ENCODE assay signal across 22 cellular contexts in the genomic region with DNA sequence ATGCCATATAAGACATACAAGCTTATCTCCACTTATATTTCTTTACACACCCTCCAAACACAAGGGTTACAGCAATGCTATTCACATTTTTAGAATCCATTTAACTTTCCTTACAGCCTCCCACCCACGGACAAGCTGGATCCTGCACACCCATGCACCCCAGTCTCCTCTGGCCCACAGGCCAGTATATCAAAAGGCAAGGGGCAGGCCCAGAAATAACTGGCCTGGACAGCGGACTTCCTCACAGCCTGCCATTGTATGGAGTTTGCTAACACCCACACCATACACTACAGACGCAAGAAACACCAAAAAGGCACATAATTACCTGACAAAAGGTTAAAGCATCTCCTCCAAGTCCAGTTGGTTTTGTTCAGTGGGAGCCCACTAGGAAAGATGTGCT. TPM values are rescaled to one million over a fixed set of nuclear protein-coding genes. Genes with fewer than 3 reads are reported as not detected.
DNase-seq lines count a peak whose midpoint lies in the region; FAIRE-seq and TF ChIP-seq lines count a peak whose summit lies in the region.
"Had no signal": no experiment of that assay in that cellular context is flagged by ENCODE, and none has a peak within 500 bp of the region (broad histone marks: within the 10 kb centered on the region; RNA-seq: fewer than 3 reads in every experiment).

No MANE protein-coding gene starts in this region.

- TF ChIP-seq EP300 in H1 (IDR thresholded peaks at IDR 0.05; ENCODE audit: borderline replicate concordance in 1 of 2, low read depth in 2 of 2, low read length in 2 of 2) = no peak

- no peak overlapping the region for H2BK5ac ChIP-seq in H1 (ENCODE audit: low read depth, low read length)

- no peak overlapping the region for H2BK120ac ChIP-seq in H1 (replicated peaks; ENCODE audit: low read depth, low read length)

- FAIRE-seq in H1 (lab: Jason Lieb, UNC) = no peak
- FAIRE-seq: endometrium, keratinocyte had no signal

- no peak overlapping the region for H3K27ac ChIP-seq in H1 (ENCODE audit: low read depth, low read length)
- peak overlapping the region; percentile 88 to 92 for H3K27ac ChIP-seq in mucosa of rectum (ENCODE audit: low read depth in 2 of 2, low read length in 2 of 2)
- H3K27ac ChIP-seq: 22Rv1, PC-9 had no signal

- H3K23me2 ChIP-seq in H1 (ENCODE audit: low read depth, low read length) = no peaks in the 10 kb centered on the region; the same call in 1 of the 2 replicates

- H3K56ac ChIP-seq in H1 (replicated peaks; ENCODE audit: insufficient read length, low read depth, low read length) = no peak overlapping the region

- H3K4me3 ChIP-seq in H1 (ENCODE audit: extremely low read depth in 1 of 4, insufficient read depth in 2 of 4, low read depth in 3 of 4, low read length in 4 of 4) (no peak overlapping the region), mucosa of rectum (ENCODE audit: low read length in 2 of 2) (peak overlapping the region in 1 of 2 donors; percentile 69)

- H3K4me3 Mint-ChIP-seq in type B pancreatic cell = peak overlapping the region; percentile 91
- H3K4me3 Mint-ChIP-seq: activated CD8-positive, alpha-beta memory T cell treated with anti-CD3 and anti-CD28 coated beads, Interleukin-2, amount 10 ng/mL, durations not matched to agents 7 days and 5 days; activated naive CD4-positive, alpha-beta T cell treated with anti-CD3 and anti-CD28 coated beads for 36 hours; CD14-positive monocyte; naive thymus-derived CD8-positive, alpha-beta T cell; stimulated activated naive B cell treated with anti-CD40 and anti-IgM and Interleukin-4, amounts not matched to agents 10 μg/mL and 1 μg/mL and 100 μg/mL, for 72 hours had no signal

- H4K91ac ChIP-seq in H1 (replicated peaks; ENCODE audit: insufficient read length, low read length) = no peak overlapping the region

- no peak overlapping the region for H3K14ac ChIP-seq in H1 (ENCODE audit: insufficient read length)

- no peak for TF ChIP-seq POLR2A in H1 (IDR thresholded peaks at IDR 0.05; ENCODE audit: control extremely low read depth in 1 of 2, low read depth in 2 of 2, low read length in 2 of 2)

- no peak overlapping the region for H3K4ac ChIP-seq in H1 (replicated peaks; ENCODE audit: insufficient read length, low read depth, low read length)

- H3K9me3 ChIP-seq in H1 (ENCODE audit: insufficient read depth in 2 of 2, low read depth in 1 of 2, low read length in 1 of 2) = no peaks in the 10 kb centered on the region
- H3K9me3 ChIP-seq in mucosa of rectum (ENCODE audit: control insufficient read depth in 2 of 2, low read length in 2 of 2) = no peaks in the 10 kb centered on the region

- H2BK12ac ChIP-seq in H1 (ENCODE audit: low read depth, low read length) = no peak overlapping the region

- H3K4me1 Mint-ChIP-seq in type B pancreatic cell (ENCODE audit: unreplicated experiment) = peaks cover 23% of the 10 kb centered on the region
- H3K4me1 Mint-ChIP-seq: activated CD8-positive, alpha-beta memory T cell treated with anti-CD3 and anti-CD28 coated beads, Interleukin-2, amount 10 ng/mL, durations not matched to agents 7 days and 5 days; naive thymus-derived CD8-positive, alpha-beta T cell; stimulated activated naive B cell treated with anti-CD40 and anti-IgM and Interleukin-4, amounts not matched to agents 10 μg/mL and 1 μg/mL and 100 μg/mL, for 72 hours had no signal

- H3K27ac Mint-ChIP-seq in type B pancreatic cell = peak overlapping the region; percentile 99
- H3K27ac Mint-ChIP-seq: activated CD8-positive, alpha-beta memory T cell treated with anti-CD3 and anti-CD28 coated beads, Interleukin-2, amount 10 ng/mL, durations not matched to agents 7 days and 5 days; activated naive CD4-positive, alpha-beta T cell treated with anti-CD3 and anti-CD28 coated beads for 36 hours; naive thymus-derived CD8-positive, alpha-beta T cell; stimulated activated naive B cell treated with anti-CD40 and anti-IgM and Interleukin-4, amounts not matched to agents 10 μg/mL and 1 μg/mL and 100 μg/mL, for 72 hours had no signal

- H4K20me1 ChIP-seq in H1 (replicated peaks in 1 of 2; ENCODE audit: control insufficient read depth in 1 of 2, insufficient read depth in 2 of 2, low read length in 2 of 2) = peaks cover 30 to 34% of the 10 kb centered on the region in 2 experiments

- H3K4me1 ChIP-seq in H1 (replicated peaks in 1 of 4; ENCODE audit: control insufficient read depth in 3 of 4, insufficient read depth in 4 of 4, low read length in 3 of 4) (no peaks in the 10 kb centered on the region; a peak in 3 of 7 replicates), mucosa of rectum (ENCODE audit: control insufficient read depth in 2 of 2, insufficient read depth in 2 of 2, low read length in 2 of 2) (peaks cover 49 to 87% of the 10 kb centered on the region in 2 donors)

- H3K4me2 ChIP-seq in H1 (ENCODE audit: insufficient read depth in 1 of 2, low read depth in 2 of 2, low read length in 2 of 2) = no peak overlapping the region; a peak in 1 of 4 replicates

- peak; percentile 25 for DNase-seq in activated effector memory CD4-positive, alpha-beta T cell treated with anti-CD3 and anti-CD28 coated beads, Interleukin-2, amount 50 U/mL, for 16 hours
- no peak for DNase-seq in activated effector memory CD4-positive, alpha-beta T cell treated with Interleukin-2 at 50 U/mL for 16 hours
- DNase-seq in H1 (ENCODE audit: low read depth in 1 of 2, low spot score in 2 of 2) (no peak), type B pancreatic cell (ENCODE audit: extremely low spot score, unreplicated experiment) (no peak), G401 (ENCODE audit: low spot score) (no peak), islet precursor cell (no peak)
- DNase-seq in activated T-cell treated with anti-CD3 and anti-CD28 coated beads, Interleukin-2, amount 50 U/mL, for 48 hours = no peak
- DNase-seq: activated CD8-positive, alpha-beta memory T cell treated with anti-CD3 and anti-CD28 coated beads, Interleukin-2, amount 10 ng/mL, durations not matched to agents 7 days and 5 days; activated naive CD4-positive, alpha-beta T cell treated with anti-CD3 and anti-CD28 coated beads for 36 hours; caudate nucleus; DMS79 treated with DMSO at 0.1 percent for 48 hours; naive thymus-derived CD8-positive, alpha-beta T cell; NCI-H2081 treated with DMSO at 0.1 percent for 48 hours; NCI-H526 treated with DMSO at 0.1 percent for 48 hours; PC-9; stimulated activated naive B cell treated with anti-CD40 and anti-IgM and Interleukin-4, amounts not matched to agents 10 μg/mL and 1 μg/mL and 100 μg/mL, for 72 hours had no signal

- CTCF ChIA-PET in H1 (lab: Charles Lee; ENCODE audit: partially characterized antibody) = interaction anchor here (0.8 to 4.8 kb wide), 7 partner anchors 9 to 341 kb away, joined by 3 to 33 read pairs (median 3); a partner anchor contains a TSS

- no peak overlapping the region for H3K23ac ChIP-seq in H1 (ENCODE audit: insufficient read length)

- in situ Hi-C loops in G401 (cut with HindIII; ENCODE audit: low sequenced_read_pairs) = loop anchor here (5.0 kb wide), 1 partner anchor 261 kb away; no protein-coding TSS in a partner anchor

- peaks cover 32% of the 10 kb centered on the region for H3K27me3 Mint-ChIP-seq in type B pancreatic cell
- H3K27me3 Mint-ChIP-seq: activated CD8-positive, alpha-beta memory T cell treated with anti-CD3 and anti-CD28 coated beads, Interleukin-2, amount 10 ng/mL, durations not matched to agents 7 days and 5 days had no signal

- H3K79me1 ChIP-seq in H1 (ENCODE audit: low read depth, low read length) = no peaks in the 10 kb centered on the region

- H2BK20ac ChIP-seq in H1 (ENCODE audit: low read length) = no peak overlapping the region

- H3K36me3 ChIP-seq in H1 (ENCODE audit: control insufficient read depth in 2 of 4, insufficient read depth in 4 of 4, low read length in 3 of 4) (no peaks in the 10 kb centered on the region; a peak in 1 of 8 replicates), mucosa of rectum (ENCODE audit: control insufficient read depth in 2 of 2, insufficient read depth in 2 of 2, low read length in 2 of 2) (peaks cover 0 to 2% of the 10 kb centered on the region in 2 donors)

- H4K5ac ChIP-seq in H1 (ENCODE audit: insufficient read length, low read depth, low read length) = no peak overlapping the region

- POLR2A ChIA-PET in H1 (lab: Charles Lee; ENCODE audit: partially characterized antibody) = interaction anchor here (1.3 kb wide), 1 partner anchor 12 kb away, joined by 5 read pairs; no protein-coding TSS in a partner anchor

- no peak overlapping the region for H4K8ac ChIP-seq in H1 (ENCODE audit: extremely low read depth, insufficient read depth, low read length)

- no peaks in the 10 kb centered on the region for H3K79me2 ChIP-seq in H1 (ENCODE audit: control insufficient read depth in 1 of 2, insufficient read depth in 2 of 2, low read length in 2 of 2)

- no peaks in the 10 kb centered on the region for H3K9me3 Mint-ChIP-seq in type B pancreatic cell
- H3K9me3 Mint-ChIP-seq: activated naive CD4-positive, alpha-beta T cell treated with anti-CD3 and anti-CD28 coated beads for 36 hours; naive thymus-derived CD8-positive, alpha-beta T cell; stimulated activated naive B cell treated with anti-CD40 and anti-IgM and Interleukin-4, amounts not matched to agents 10 μg/mL and 1 μg/mL and 100 μg/mL, for 72 hours had no signal

- H3K9ac ChIP-seq in H1 (replicated peaks in 1 of 4; ENCODE audit: extremely low read depth in 1 of 4, low read depth in 3 of 4, low read length in 3 of 4) = no peak overlapping the region
- H3K9ac ChIP-seq in mucosa of rectum (ENCODE audit: low read depth in 1 of 2, low read length in 2 of 2) = no peak overlapping the region

- no peak overlapping the region for H2AK5ac ChIP-seq in H1 (ENCODE audit: low read depth, low read length)

- H3K27me3 ChIP-seq in H1 (replicated peaks in 1 of 4; ENCODE audit: control insufficient read depth in 3 of 4, extremely low read depth in 1 of 4, insufficient read depth in 3 of 4, low read length in 3 of 4) (peaks cover 97 to 99% (median 98%) of the 10 kb centered on the region in 4 experiments), mucosa of rectum (ENCODE audit: control insufficient read depth in 2 of 2, insufficient read depth in 2 of 2, low read length in 2 of 2) (no peaks in the 10 kb centered on the region)

- no peak overlapping the region for H3K18ac ChIP-seq in H1 (ENCODE audit: extremely low read depth, low read length)

- H2BK15ac ChIP-seq in H1 (ENCODE audit: low read length) = no peak overlapping the region

- 18% methylated on average over 3 of the region's 3 CpGs; no CpG with 5 or more reads in 1 of the 2 experiments for WGBS in H1 (ENCODE audit: extremely low coverage in 1 of 2, insufficient coverage in 1 of 2, insufficient read length in 1 of 2, insufficient replicate concordance in 2 of 2, low coverage in 1 of 2, low lambda C conversion rate in 2 of 2, missing lambda C conversion rate in 1 of 2), 2 experiments

- H3K36me3 Mint-ChIP-seq in type B pancreatic cell = peaks cover 55% of the 10 kb centered on the region
- H3K36me3 Mint-ChIP-seq: activated CD8-positive, alpha-beta memory T cell treated with anti-CD3 and anti-CD28 coated beads, Interleukin-2, amount 10 ng/mL, durations not matched to agents 7 days and 5 days; CD14-positive monocyte; naive thymus-derived CD8-positive, alpha-beta T cell; stimulated activated naive B cell treated with anti-CD40 and anti-IgM and Interleukin-4, amounts not matched to agents 10 μg/mL and 1 μg/mL and 100 μg/mL, for 72 hours had no signal

- no peak for TF ChIP-seq RAD21 in H1 (IDR thresholded peaks at IDR 0.05 in 1 of 2, conservative IDR thresholded peaks at IDR 0.05 in 1 of 2; ENCODE audit: low read depth in 2 of 2, low read length in 2 of 2)

- TF ChIP-seq CTCF in H1 (IDR thresholded peaks at IDR 0.05; ENCODE audit: control extremely low read depth in 1 of 3, insufficient read depth in 1 of 3, low read depth in 1 of 3, low read length in 3 of 3) (no peak), type B pancreatic cell (conservative IDR thresholded peaks at IDR 0.05) (no peak)

- H2AFZ ChIP-seq in H1 (ENCODE audit: low read length) = no peak overlapping the region
- H2AFZ ChIP-seq: PC-9 had no signal

RNA-seq across cellular contexts. Expression of a gene that starts 12.0 kb away (rescaled TPM):
- total RNA-seq in H1 (2021; fragmentation: NEBNext Ultra II Directional; extraction: Animal tissue kit (Norgen Biotek cat#: 25700)) = not detected in 2 replicates
- not detected in 2 replicates for polyA plus RNA-seq in H1 (2011; rRNA removed)
- polyA plus RNA-seq in H1 (2011; cell fraction: cytosol; rRNA removed) = not detected
- not detected for polyA plus RNA-seq in H1 (2011; cell fraction: nucleus; rRNA removed)
- polyA plus RNA-seq in H1 (2012, experiment 1 of 2) = not detected in 4 replicates
- not detected for polyA plus RNA-seq in H1 (2012, experiment 2 of 2)
- polyA plus RNA-seq in H1 (2013, experiment 1 of 2) = not detected
- polyA plus RNA-seq in H1 (2013, experiment 2 of 2) = not detected
- polyA minus RNA-seq in H1 (2011; rRNA and poly(A)+ RNA removed) = not detected in 2 replicates
- polyA minus RNA-seq in H1 (2011; cell fraction: cytosol; rRNA and poly(A)+ RNA removed) = not detected
- not detected for polyA minus RNA-seq in H1 (2011; cell fraction: nucleus; rRNA and poly(A)+ RNA removed)
- total RNA-seq in type B pancreatic cell (ENCODE audit: low replicate concordance) = 28.5 and 37.6 TPM in 2 replicates
- total RNA-seq in G401 (2014; rRNA removed; shearing (Covaris generic)) = not detected in 2 replicates
- total RNA-seq: activated CD8-positive, alpha-beta memory T cell treated with anti-CD3 and anti-CD28 coated beads, Interleukin-2, amount 10 ng/mL, durations not matched to agents 7 days and 5 days; PC-9 had no signal
- polyA plus RNA-seq: CD14-positive monocyte had no signal

RNA-seq across cellular contexts. Expression of a gene that starts 16.1 kb away (rescaled TPM):
- total RNA-seq in H1 (2021; fragmentation: NEBNext Ultra II Directional; extraction: Animal tissue kit (Norgen Biotek cat#: 25700)) = not detected in 2 replicates
- not detected in 2 replicates for polyA plus RNA-seq in H1 (2011; rRNA removed)
- not detected for polyA plus RNA-seq in H1 (2011; cell fraction: cytosol; rRNA removed)
- not detected for polyA plus RNA-seq in H1 (2011; cell fraction: nucleus; rRNA removed)
- polyA plus RNA-seq in H1 (2012, experiment 1 of 2) = not detected in 4 replicates
- polyA plus RNA-seq in H1 (2012, experiment 2 of 2) = not detected
- not detected for polyA plus RNA-seq in H1 (2013, experiment 1 of 2)
- polyA plus RNA-seq in H1 (2013, experiment 2 of 2) = not detected
- not detected in 2 replicates for polyA minus RNA-seq in H1 (2011; rRNA and poly(A)+ RNA removed)
- polyA minus RNA-seq in H1 (2011; cell fraction: cytosol; rRNA and poly(A)+ RNA removed) = not detected
- polyA minus RNA-seq in H1 (2011; cell fraction: nucleus; rRNA and poly(A)+ RNA removed) = not detected
- 7.7 and 26.8 TPM in 2 replicates for total RNA-seq in type B pancreatic cell (ENCODE audit: low replicate concordance)
- not detected in 2 replicates for total RNA-seq in G401 (2014; rRNA removed; shearing (Covaris generic))
- total RNA-seq: activated CD8-positive, alpha-beta memory T cell treated with anti-CD3 and anti-CD28 coated beads, Interleukin-2, amount 10 ng/mL, durations not matched to agents 7 days and 5 days; activated naive CD4-positive, alpha-beta T cell treated with anti-CD3 and anti-CD28 coated beads for 36 hours; HT1080; naive thymus-derived CD8-positive, alpha-beta T cell had no signal
- polyA plus RNA-seq: CD14-positive monocyte; naive thymus-derived CD8-positive, alpha-beta T cell had no signal

RNA-seq across cellular contexts. Expression of a gene that starts 22.8 kb away (rescaled TPM):
- not detected in 2 replicates for total RNA-seq in H1 (2021; fragmentation: NEBNext Ultra II Directional; extraction: Animal tissue kit (Norgen Biotek cat#: 25700))
- not detected in 2 replicates for polyA plus RNA-seq in H1 (2011; rRNA removed)
- not detected for polyA plus RNA-seq in H1 (2011; cell fraction: cytosol; rRNA removed)
- not detected for polyA plus RNA-seq in H1 (2011; cell fraction: nucleus; rRNA removed)
- polyA plus RNA-seq in H1 (2012, experiment 1 of 2) = not detected in 4 replicates
- polyA plus RNA-seq in H1 (2012, experiment 2 of 2) = not detected
- polyA plus RNA-seq in H1 (2013, experiment 1 of 2) = not detected
- 0.06 TPM for polyA plus RNA-seq in H1 (2013, experiment 2 of 2)
- polyA minus RNA-seq in H1 (2011; rRNA and poly(A)+ RNA removed) = not detected in 2 replicates
- not detected for polyA minus RNA-seq in H1 (2011; cell fraction: cytosol; rRNA and poly(A)+ RNA removed)
- polyA minus RNA-seq in H1 (2011; cell fraction: nucleus; rRNA and poly(A)+ RNA removed) = not detected
- 9.5 and 22.0 TPM in 2 replicates for total RNA-seq in type B pancreatic cell (ENCODE audit: low replicate concordance)
- 11.8 and 15.5 TPM in 2 replicates for total RNA-seq in G401 (2014; rRNA removed; shearing (Covaris generic))

RNA-seq across cellular contexts. Expression of a gene that starts 24.9 kb away (rescaled TPM):
- total RNA-seq in H1 (2021; fragmentation: NEBNext Ultra II Directional; extraction: Animal tissue kit (Norgen Biotek cat#: 25700)) = not detected in 2 replicates
- polyA plus RNA-seq in H1 (2011; rRNA removed) = not detected in 2 replicates
- not detected for polyA plus RNA-seq in H1 (2011; cell fraction: cytosol; rRNA removed)
- not detected for polyA plus RNA-seq in H1 (2011; cell fraction: nucleus; rRNA removed)
- not detected in 4 replicates for polyA plus RNA-seq in H1 (2012, experiment 1 of 2)
- polyA plus RNA-seq in H1 (2012, experiment 2 of 2) = not detected
- polyA plus RNA-seq in H1 (2013, experiment 1 of 2) = not detected
- polyA plus RNA-seq in H1 (2013, experiment 2 of 2) = not detected
- polyA minus RNA-seq in H1 (2011; rRNA and poly(A)+ RNA removed) = not detected in 2 replicates
- not detected for polyA minus RNA-seq in H1 (2011; cell fraction: cytosol; rRNA and poly(A)+ RNA removed)
- not detected for polyA minus RNA-seq in H1 (2011; cell fraction: nucleus; rRNA and poly(A)+ RNA removed)
- 55.0 and 77.7 TPM in 2 replicates for total RNA-seq in type B pancreatic cell (ENCODE audit: low replicate concordance)
- total RNA-seq in G401 (2014; rRNA removed; shearing (Covaris generic)) = 0.81 and 1.6 TPM in 2 replicates
- total RNA-seq: activated CD8-positive, alpha-beta memory T cell treated with anti-CD3 and anti-CD28 coated beads, Interleukin-2, amount 10 ng/mL, durations not matched to agents 7 days and 5 days; activated naive CD4-positive, alpha-beta T cell treated with anti-CD3 and anti-CD28 coated beads for 36 hours; naive thymus-derived CD8-positive, alpha-beta T cell had no signal
- polyA plus RNA-seq: naive thymus-derived CD8-positive, alpha-beta T cell had no signal

RNA-seq across cellular contexts. Expression of a gene that starts 29.0 kb away (rescaled TPM):
- not detected in 2 replicates for total RNA-seq in H1 (2021; fragmentation: NEBNext Ultra II Directional; extraction: Animal tissue kit (Norgen Biotek cat#: 25700))
- not detected in 2 replicates for polyA plus RNA-seq in H1 (2011; rRNA removed)
- not detected for polyA plus RNA-seq in H1 (2011; cell fraction: cytosol; rRNA removed)
- not detected for polyA plus RNA-seq in H1 (2011; cell fraction: nucleus; rRNA removed)
- not detected in 4 replicates for polyA plus RNA-seq in H1 (2012, experiment 1 of 2)
- not detected for polyA plus RNA-seq in H1 (2012, experiment 2 of 2)
- not detected for polyA plus RNA-seq in H1 (2013, experiment 1 of 2)
- not detected for polyA plus RNA-seq in H1 (2013, experiment 2 of 2)
- not detected in 2 replicates for polyA minus RNA-seq in H1 (2011; rRNA and poly(A)+ RNA removed)
- not detected for polyA minus RNA-seq in H1 (2011; cell fraction: cytosol; rRNA and poly(A)+ RNA removed)
- not detected for polyA minus RNA-seq in H1 (2011; cell fraction: nucleus; rRNA and poly(A)+ RNA removed)
- 4.2 and 10.9 TPM in 2 replicates for total RNA-seq in type B pancreatic cell (ENCODE audit: low replicate concordance)
- total RNA-seq in G401 (2014; rRNA removed; shearing (Covaris generic)) = 5.1 TPM in 1 of 2 replicates, not detected in the other
- total RNA-seq: activated CD8-positive, alpha-beta memory T cell treated with anti-CD3 and anti-CD28 coated beads, Interleukin-2, amount 10 ng/mL, durations not matched to agents 7 days and 5 days; activated naive CD4-positive, alpha-beta T cell treated with anti-CD3 and anti-CD28 coated beads for 36 hours; naive thymus-derived CD8-positive, alpha-beta T cell had no signal
- polyA plus RNA-seq: CD14-positive monocyte; naive thymus-derived CD8-positive, alpha-beta T cell had no signal

Comparison
In these comparisons a context has a peak if more than half of its experiments do, and no peak if none do; other contexts are left out.
1. RNA of a gene that starts 12.0 kb away (total RNA-seq): 28.5 to 37.6 TPM in type B pancreatic cell; not detected in G401 and not detected in H1; every median in the first group is over 10 times any median in the second.